In the genomic region with DNA sequence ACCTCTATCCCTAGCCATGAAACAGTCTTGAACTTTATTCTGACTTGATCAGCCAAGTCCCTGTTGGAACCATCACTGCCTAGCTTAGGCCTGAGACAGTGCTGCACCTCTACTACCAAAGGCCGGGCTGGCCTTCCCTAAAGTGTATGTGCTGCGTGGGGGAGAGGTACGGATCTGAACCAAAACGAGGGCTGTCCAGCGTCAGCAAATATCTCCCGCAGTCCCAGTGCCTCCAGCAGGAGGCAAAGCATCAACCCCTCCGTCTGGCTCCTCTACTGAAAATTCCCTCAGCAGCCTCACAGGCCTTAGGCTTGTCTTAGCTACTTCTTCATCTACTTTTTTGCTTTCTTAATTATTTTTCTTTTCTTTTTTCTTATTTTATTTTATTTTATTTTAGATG, we compare ENCODE assay signal across 1 cellular context.
TF ChIP-seq lines count a peak whose summit lies in the region.

No MANE protein-coding gene starts in this region.

TF ChIP-seq in GM23338, 12 proteins besides CTCF, POLR2A, EP300 and RAD21 (continued from another document):
- no peak for TF ChIP-seq REST (IDR thresholded peaks at IDR 0.05; ENCODE audit: unreplicated experiment)
- TF ChIP-seq EZH2phosphoT487 (IDR thresholded peaks at IDR 0.05; ENCODE audit: unreplicated experiment), result no peak
- TF ChIP-seq ZNF331 (CRISPR knock-in tag; IDR thresholded peaks at IDR 0.05; ENCODE audit: low read depth), result no peak
